ENCODE assay signal across 7 cellular contexts in genomic region chr3:185822221-185822956, GRCh38. TPM values are rescaled to one million over a fixed set of nuclear protein-coding genes. Genes with fewer than 3 reads are reported as not detected.
DNase-seq lines count a peak whose midpoint lies in the region; ATAC-seq, FAIRE-seq and TF ChIP-seq lines count a peak whose summit lies in the region.

No MANE protein-coding gene starts in this region.

- H4K20me1 ChIP-seq in smooth muscle cell (ENCODE audit: low read depth): peaks cover 59% of the 10 kb centered on the region

- H3K79me2 ChIP-seq in smooth muscle cell (ENCODE audit: low read depth): peaks cover 93% of the 10 kb centered on the region

- 27% methylated on average over 9 of the region's 9 CpGs for WGBS in right cardiac atrium
- 2% methylated on average over 9 of the region's 9 CpGs for WGBS in smooth muscle cell (ENCODE audit: low lambda C conversion rate)

- H3K9ac ChIP-seq in smooth muscle cell (ENCODE audit: low read depth): peak overlapping the region; percentile 100

- intact Hi-C loops in right cardiac atrium (cut with DNase I): no loop called here

- H3K27ac ChIP-seq in right cardiac atrium (ENCODE audit: low read length): no peak overlapping the region
- H3K27ac ChIP-seq in smooth muscle cell (ENCODE audit: low read depth): peak overlapping the region; percentile 100
- no peak overlapping the region for H3K27ac ChIP-seq in effector memory CD4-positive, alpha-beta T cell (ENCODE audit: insufficient read depth, low read length, poor library complexity, severe bottlenecking)

- TF ChIP-seq CTCF in smooth muscle cell (IDR thresholded peaks at IDR 0.05; ENCODE audit: borderline replicate concordance, insufficient read depth, poor library complexity, severe bottlenecking): no peak

- ATAC-seq in right cardiac atrium (no peak), GM19455 (IDR thresholded peaks at IDR 0.05; ENCODE audit: unreplicated experiment) (no peak)

- peaks cover 1% of the 10 kb centered on the region for H3K4me1 ChIP-seq in right cardiac atrium (ENCODE audit: control insufficient read depth, insufficient read depth, low read length)
- peaks cover 52% of the 10 kb centered on the region for H3K4me1 ChIP-seq in smooth muscle cell (ENCODE audit: low read depth)
- peaks cover 15% of the 10 kb centered on the region for H3K4me1 ChIP-seq in effector memory CD4-positive, alpha-beta T cell (ENCODE audit: control insufficient read depth, insufficient read depth, low read length, poor library complexity, severe bottlenecking)

- peak overlapping the region; percentile 97 for H3K4me3 ChIP-seq in right cardiac atrium (ENCODE audit: low read length)
- peak overlapping the region; percentile 91 for H3K4me3 ChIP-seq in smooth muscle cell
- H3K4me3 ChIP-seq in effector memory CD4-positive, alpha-beta T cell (ENCODE audit: insufficient read depth, low read depth, low read length, poor library complexity, severe bottlenecking): no peak overlapping the region

- peak overlapping the region; percentile 97 for H3K4me2 ChIP-seq in smooth muscle cell

- H3K27me3 ChIP-seq in right cardiac atrium (ENCODE audit: control insufficient read depth, insufficient read depth) (no peaks in the 10 kb centered on the region), smooth muscle cell (ENCODE audit: low read depth) (no peaks in the 10 kb centered on the region)
- H3K27me3 ChIP-seq in effector memory CD4-positive, alpha-beta T cell (replicated peaks; ENCODE audit: control insufficient read depth, insufficient read depth, low read length, poor library complexity, severe bottlenecking): peaks cover 42% of the 10 kb centered on the region

- FAIRE-seq in TTC549 (lab: Jason Lieb, UNC): peak; percentile 53

- H3K36me3 ChIP-seq in smooth muscle cell (ENCODE audit: low read depth): no peaks in the 10 kb centered on the region
- H3K36me3 ChIP-seq in effector memory CD4-positive, alpha-beta T cell (ENCODE audit: control insufficient read depth, insufficient read depth, low read length): no peaks in the 10 kb centered on the region

- peaks cover 15% of the 10 kb centered on the region for H3F3A ChIP-seq in smooth muscle cell (ENCODE audit: low read depth)

- DNase-seq in HT-29 (ENCODE audit: low spot score) (peak; percentile 60), right cardiac atrium (no peak), smooth muscle cell (lab: John Stamatoyannopoulos, UW; ENCODE audit: unreplicated experiment) (no peak), activated T-cell treated with anti-CD3 and anti-CD28 coated beads for 4 hours (no peak)
- no peak for DNase-seq in effector memory CD4-positive, alpha-beta T cell

- H2AFZ ChIP-seq in smooth muscle cell (ENCODE audit: low read depth): no peak overlapping the region

- H3K9me3 ChIP-seq in right cardiac atrium (ENCODE audit: control insufficient read depth, low read length): no peaks in the 10 kb centered on the region
- H3K9me3 ChIP-seq in smooth muscle cell (replicated peaks; ENCODE audit: low read depth): no peaks in the 10 kb centered on the region
- no peaks in the 10 kb centered on the region for H3K9me3 ChIP-seq in effector memory CD4-positive, alpha-beta T cell (ENCODE audit: control insufficient read depth, low read length)

RNA-seq across cellular contexts. Expression of gene IGF2BP2, which starts 2.5 kb away (rescaled TPM):
- total RNA-seq in HT-29 (2014; rRNA removed; shearing (Covaris generic)): 28.7 and 29.8 TPM in 2 replicates
- total RNA-seq in right cardiac atrium (10 to 100 TPM; 14.3 to 18.0 (median 15.7) TPM), smooth muscle cell (59.2 and 73.7 TPM in 2 replicates)
- polyA plus RNA-seq in right cardiac atrium (7.7 TPM), smooth muscle cell (80.6 and 105 TPM in 2 replicates)
